In genomic region chr17:38604479-38605229, GRCh38 we compare ENCODE assay signal across 10 cellular contexts. TPM values are rescaled to one million over a fixed set of nuclear protein-coding genes. Genes with fewer than 3 reads are reported as not detected.
DNase-seq lines count a peak whose midpoint lies in the region; ATAC-seq and TF ChIP-seq lines count a peak whose summit lies in the region.
"Had no signal": no experiment of that assay in that cellular context is flagged by ENCODE, and none has a peak within 500 bp of the region (broad histone marks: within the 10 kb centered on the region; RNA-seq: fewer than 3 reads in every experiment).

No MANE protein-coding gene starts in this region.

- H3K4me3 Mint-ChIP-seq in CD8-positive, alpha-beta memory T cell: peak overlapping the region in 6 of 7 donors; percentile 36 to 66 (median 51)
- peak overlapping the region; percentile 61 to 76 for H3K4me3 Mint-ChIP-seq in activated T-cell treated with anti-CD3 and anti-CD28 coated beads, Interleukin-2, amount 50 U/mL, for 72 hours
- H3K4me3 Mint-ChIP-seq in mesothelial cell of epicardium: peak overlapping the region; percentile 59

- H3K27me3 ChIP-seq in CD8-positive, alpha-beta memory T cell (ENCODE audit: insufficient read depth, low read length, poor library complexity, severe bottlenecking): peaks cover 36% of the 10 kb centered on the region
- peaks cover 27% of the 10 kb centered on the region for H3K27me3 ChIP-seq in ascending aorta

- H3K36me3 ChIP-seq in CD8-positive, alpha-beta memory T cell (ENCODE audit: insufficient read depth, low read length): no peaks in the 10 kb centered on the region
- no peaks in the 10 kb centered on the region for H3K36me3 ChIP-seq in ascending aorta
- H3K36me3 ChIP-seq: ovary had no signal

- H3K4me1 ChIP-seq in CD8-positive, alpha-beta memory T cell (ENCODE audit: insufficient read depth, low read length): peaks cover 9% of the 10 kb centered on the region
- H3K4me1 ChIP-seq in ascending aorta: peaks cover 0 to 18% of the 10 kb centered on the region in 2 donors

- ATAC-seq in activated T-cell treated with anti-CD3 and anti-CD28 coated beads, Interleukin-2, amount 50 U/mL, for 72 hours (replicated peaks in 1 of 2): peak; percentile 24 to 39
- ATAC-seq in HG03460 (IDR thresholded peaks at IDR 0.05; ENCODE audit: unreplicated experiment): no peak

- no peaks in the 10 kb centered on the region for H3K36me3 Mint-ChIP-seq in CD8-positive, alpha-beta memory T cell
- no peaks in the 10 kb centered on the region for H3K36me3 Mint-ChIP-seq in activated T-cell treated with anti-CD3 and anti-CD28 coated beads, Interleukin-2, amount 50 U/mL, for 72 hours (ENCODE audit: insufficient read depth in 2 of 2)
- no peaks in the 10 kb centered on the region for H3K36me3 Mint-ChIP-seq in mesothelial cell of epicardium
- H3K36me3 Mint-ChIP-seq: activated naive CD4-positive, alpha-beta T cell treated with anti-CD3 and anti-CD28 coated beads, Interleukin-2, amount 50 U/mL, for 72 hours had no signal

- no peak overlapping the region for H3K4me3 ChIP-seq in CD8-positive, alpha-beta memory T cell (ENCODE audit: low read length)
- peak overlapping the region; percentile 35; the same call in 1 of the 2 replicates for H3K4me3 ChIP-seq in Jurkat, Clone E6-1 (ENCODE audit: low read length)
- no peak overlapping the region for H3K4me3 ChIP-seq in ascending aorta

- no peaks in the 10 kb centered on the region for H3K9me3 Mint-ChIP-seq in CD8-positive, alpha-beta memory T cell
- H3K9me3 Mint-ChIP-seq in activated T-cell treated with anti-CD3 and anti-CD28 coated beads, Interleukin-2, amount 50 U/mL, for 72 hours: no peaks in the 10 kb centered on the region
- H3K9me3 Mint-ChIP-seq in mesothelial cell of epicardium: no peaks in the 10 kb centered on the region
- H3K9me3 Mint-ChIP-seq: activated naive CD4-positive, alpha-beta T cell treated with anti-CD3 and anti-CD28 coated beads, Interleukin-2, amount 50 U/mL, for 72 hours had no signal

- CTCF ChIA-PET in CD8-positive, alpha-beta memory T cell (lab: Charles Lee): interaction anchor here (1.7 to 3.6 kb wide), 2 partner anchors 10 to 46 kb away, joined by 3 to 18 read pairs; no protein-coding TSS in a partner anchor

- intact Hi-C loops in ascending aorta (cut with DNase I): no loop called here

- H3K9me3 ChIP-seq in CD8-positive, alpha-beta memory T cell (ENCODE audit: low read length): no peaks in the 10 kb centered on the region
- H3K9me3 ChIP-seq in ascending aorta: no peaks in the 10 kb centered on the region
- H3K9me3 ChIP-seq: ovary had no signal

- TF ChIP-seq CTCF in mesothelial cell of epicardium (IDR thresholded peaks at IDR 0.05; ENCODE audit: unreplicated experiment): no peak
- TF ChIP-seq CTCF in ascending aorta (IDR thresholded peaks at IDR 0.05): no peak

- H3K27me3 Mint-ChIP-seq in CD8-positive, alpha-beta memory T cell: peaks cover 42 to 71% of the 10 kb centered on the region in 2 donors
- H3K27me3 Mint-ChIP-seq in activated T-cell treated with anti-CD3 and anti-CD28 coated beads, Interleukin-2, amount 50 U/mL, for 72 hours (ENCODE audit: low read depth): peaks cover 75% of the 10 kb centered on the region
- H3K27me3 Mint-ChIP-seq in mesothelial cell of epicardium (ENCODE audit: low read depth): peaks cover 40% of the 10 kb centered on the region

- DNase-seq in CD8-positive, alpha-beta memory T cell: peak in 1 of 5 donors; percentile 15
- no peak for DNase-seq in Jurkat, Clone E6-1 (ENCODE audit: low read depth, low spot score)
- DNase-seq in activated T-cell treated with anti-CD3 and anti-CD28 coated beads, Interleukin-2, amount 50 U/mL, for 72 hours: peak; percentile 41 to 51
- DNase-seq in mesothelial cell of epicardium (ENCODE audit: low spot score in 2 of 2, unreplicated experiment in 2 of 2) (no peak), ascending aorta (ENCODE audit: low spot score in 2 of 2) (no peak), NCI-H2081 (lab: John Stamatoyannopoulos, UW) (no peak), GDM1 (lab: John Stamatoyannopoulos, UW) (no peak)

- POLR2A ChIA-PET in CD8-positive, alpha-beta memory T cell (lab: Charles Lee): interaction anchor here (0.6 kb wide), 1 partner anchor 568 kb away, joined by 3 read pairs; no protein-coding TSS in a partner anchor

- H3K27ac ChIP-seq in CD8-positive, alpha-beta memory T cell (ENCODE audit: low read depth, low read length): no peak overlapping the region
- no peak overlapping the region for H3K27ac ChIP-seq in ascending aorta
- H3K27ac ChIP-seq: ovary had no signal

- peaks cover 8 to 36% (median 12%) of the 10 kb centered on the region in 3 donors for H3K4me1 Mint-ChIP-seq in CD8-positive, alpha-beta memory T cell
- H3K4me1 Mint-ChIP-seq in activated T-cell treated with anti-CD3 and anti-CD28 coated beads, Interleukin-2, amount 50 U/mL, for 72 hours (ENCODE audit: low read depth): peaks cover 25% of the 10 kb centered on the region
- H3K4me1 Mint-ChIP-seq in mesothelial cell of epicardium: peaks cover 56% of the 10 kb centered on the region

- peak overlapping the region in 1 of 8 donors; percentile 38 for H3K27ac Mint-ChIP-seq in CD8-positive, alpha-beta memory T cell
- H3K27ac Mint-ChIP-seq in activated T-cell treated with anti-CD3 and anti-CD28 coated beads, Interleukin-2, amount 50 U/mL, for 72 hours: no peak overlapping the region
- no peak overlapping the region for H3K27ac Mint-ChIP-seq in mesothelial cell of epicardium
- H3K27ac Mint-ChIP-seq: activated naive CD4-positive, alpha-beta T cell treated with anti-CD3 and anti-CD28 coated beads, Interleukin-2, amount 50 U/mL, for 72 hours had no signal

RNA-seq across cellular contexts. Expression of gene SRCIN1, which starts 1.1 kb away (rescaled TPM):
- under 1 TPM; 0.04 to 0.50 TPM for total RNA-seq in CD8-positive, alpha-beta memory T cell
- not detected for polyA plus RNA-seq in CD8-positive, alpha-beta memory T cell
- polyA plus RNA-seq in Jurkat, Clone E6-1 (2012; ENCODE audit: insufficient read depth, insufficient read length): 3.0 TPM
- total RNA-seq in activated T-cell treated with anti-CD3 and anti-CD28 coated beads, Interleukin-2, amount 50 U/mL, for 72 hours: 1 to 10 TPM in 1 of 2 donors, under 1 TPM in 1; 0.72 to 1.8 TPM
- total RNA-seq in mesothelial cell of epicardium: 19.4 to 21.4 TPM (median 20.8 TPM) in 3 replicates
- not detected for total RNA-seq in ascending aorta

Comparison
In these comparisons a context has a peak if more than half of its experiments do, and no peak if none do; other contexts are left out.
1. DNase-seq: peak in activated T-cell treated with anti-CD3 and anti-CD28 coated beads, Interleukin-2, amount 50 U/mL, for 72 hours (2 of 2); none in Jurkat, Clone E6-1 (single experiment), mesothelial cell of epicardium (0 of 2), ascending aorta (0 of 2), NCI-H2081 (0 of 2) and GDM1 (single experiment).
2. Peak in every context shown above with its lines, with median percentiles within 50 percentile points of each other: H3K4me3 Mint-ChIP-seq.